In the genomic region with DNA sequence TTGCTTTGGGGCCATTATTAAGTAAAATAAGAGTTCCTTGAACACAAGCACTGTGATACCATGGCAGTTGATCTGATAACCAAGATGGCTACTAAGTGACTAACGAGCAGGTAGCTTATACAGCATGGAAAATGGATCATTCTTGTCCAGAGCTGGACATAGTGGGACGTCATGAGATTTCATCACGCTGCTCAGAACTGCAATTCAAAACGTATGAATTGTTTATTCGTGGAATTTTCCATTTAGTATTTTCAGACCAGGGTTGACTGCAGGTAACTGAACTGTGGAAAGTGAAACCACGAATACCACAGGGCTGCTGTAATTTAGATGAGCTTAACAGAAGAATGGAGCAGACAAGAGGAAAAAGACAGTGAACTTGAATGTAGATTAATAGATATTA, we compare ENCODE assay signal across 7 cellular contexts. TPM values are rescaled to one million over a fixed set of nuclear protein-coding genes. Genes with fewer than 3 reads are reported as not detected.
DNase-seq lines count a peak whose midpoint lies in the region; ATAC-seq lines count a peak whose summit lies in the region.

No MANE protein-coding gene starts in this region.

- ATAC-seq in GM18517 (IDR thresholded peaks at IDR 0.05; ENCODE audit: unreplicated experiment): peak; percentile 66
- peak; percentile 60 for ATAC-seq in HG03135 (IDR thresholded peaks at IDR 0.05; ENCODE audit: unreplicated experiment)
- ATAC-seq in naive B cell (ENCODE audit: low read depth in 2 of 2): peak; percentile 52 to 59
- no peak for ATAC-seq in GM18519 (IDR thresholded peaks at IDR 0.05; ENCODE audit: low FRiP score, unreplicated experiment)
- ATAC-seq in HG02938 (IDR thresholded peaks at IDR 0.05; ENCODE audit: unreplicated experiment): no peak

- peak overlapping the region in 5 of 6 donors; percentile 34 to 80 (median 43) for H3K27ac Mint-ChIP-seq in naive B cell

- DNase-seq in activated CD4-positive, alpha-beta T cell treated with anti-CD3 and anti-CD28 coated beads, Interleukin-2, amount 50 U/mL, for 1 hour: peak; percentile 4
- DNase-seq in naive B cell: no peak
- no peak for DNase-seq in nucleus accumbens (lab: John Stamatoyannopoulos, UW)

- peak overlapping the region; percentile 23 to 82 (median 66) for H3K4me3 Mint-ChIP-seq in naive B cell

- H3K36me3 Mint-ChIP-seq in naive B cell: peaks cover 0 to 4% of the 10 kb centered on the region in 2 donors

- H3K27me3 Mint-ChIP-seq in naive B cell: no peaks in the 10 kb centered on the region

- H3K4me1 Mint-ChIP-seq in naive B cell: peaks cover 8 to 21% (median 14%) of the 10 kb centered on the region in 3 donors

- peaks cover 0 to 3% (median 0%) of the 10 kb centered on the region in 7 donors for H3K9me3 Mint-ChIP-seq in naive B cell

RNA-seq across cellular contexts. Expression of gene CCDC18, which starts 38.9 kb away (rescaled TPM):
- 10 to 100 TPM in 1 of 6 donors, 1 to 10 TPM in 5; 4.9 to 14.0 (median 6.3) TPM for polyA plus RNA-seq in naive B cell (ENCODE audit: low read depth in 6 of 6)

RNA-seq across cellular contexts. Expression of gene TMED5, which starts 39.2 kb away (rescaled TPM):
- 10 to 100 TPM; 18.1 to 25.9 (median 22.8) TPM for polyA plus RNA-seq in naive B cell (ENCODE audit: low read depth in 6 of 6)

Comparison
In these comparisons a context has a peak if more than half of its experiments do, and no peak if none do; other contexts are left out.
1. ATAC-seq: peak in GM18517 (single experiment), HG03135 (single experiment) and naive B cell (2 of 2); none in GM18519 (single experiment) and HG02938 (single experiment).